In the genomic region with DNA sequence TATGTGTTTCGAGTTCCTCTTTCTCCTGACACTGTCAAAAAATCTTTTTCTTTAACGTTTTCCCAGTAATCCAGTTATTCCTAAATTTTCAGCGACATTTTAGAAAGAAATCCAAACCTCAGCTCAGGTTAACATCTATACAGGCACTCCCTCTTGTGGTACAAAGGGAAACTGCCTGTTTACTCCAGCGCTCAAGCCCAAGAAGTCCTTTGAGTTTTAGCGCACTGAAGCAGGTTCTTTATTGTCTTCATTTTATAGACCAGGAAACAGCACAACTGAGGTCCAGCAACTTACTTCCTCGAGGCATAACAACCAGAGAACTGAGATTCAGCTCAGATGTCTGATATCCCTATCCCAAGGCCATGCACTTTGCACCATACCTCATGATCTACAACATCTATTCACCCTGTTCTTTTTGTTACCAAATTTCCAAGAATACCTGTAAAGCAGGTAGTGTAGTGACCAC, we compare ENCODE assay signal across 8 cellular contexts.
DNase-seq lines count a peak whose midpoint lies in the region; ATAC-seq, FAIRE-seq and TF ChIP-seq lines count a peak whose summit lies in the region.

No MANE protein-coding gene starts in this region.

- TF ChIP-seq EP300 in HepG2 (IDR thresholded peaks at IDR 0.05; ENCODE audit: low read depth in 2 of 2, low read length in 2 of 2) (no peak), HepG2 (CRISPR knock-in tag; IDR thresholded peaks at IDR 0.05; ENCODE audit: borderline replicate concordance) (no peak)

- ATAC-seq in HepG2: peak; percentile 75
- ATAC-seq in GM21717 (IDR thresholded peaks at IDR 0.05; ENCODE audit: unreplicated experiment): no peak

- H3K4me3 Mint-ChIP-seq in Caco-2 (ENCODE audit: unreplicated experiment): no peak overlapping the region

- H3K79me2 ChIP-seq in HepG2 (ENCODE audit: insufficient read depth, low read length): peaks cover 32% of the 10 kb centered on the region

- CTCF ChIA-PET in Caco-2 (lab: Charles Lee) (interaction anchor here (0.5 to 2.4 kb wide), 10 partner anchors 16 to 165 kb away, joined by 3 to 39 read pairs (median 4); no protein-coding TSS in a partner anchor), HepG2 (lab: Yijun Ruan, JAX; ENCODE audit: low intra/inter-chr PET ratio, low total read pairs) (interaction anchor here (0.9 to 2.1 kb wide), 3 partner anchors 58 to 165 kb away, joined by 6 to 15 read pairs (median 9); no protein-coding TSS in a partner anchor)

- no TSS peak for BruUV-seq in Caco-2 (replicated peaks; lab: Mats Ljungman, UMichigan)
- BruUV-seq in HepG2 (replicated peaks; lab: Mats Ljungman, UMichigan): no TSS peak

- H3K4me3 ChIP-seq in Caco-2 (ENCODE audit: low read depth, low read length) (no peak overlapping the region), H7 (ENCODE audit: insufficient read depth, low read depth, low read length) (no peak overlapping the region), HepG2 (replicated peaks in 1 of 3; ENCODE audit: insufficient read depth in 1 of 3, low read depth in 2 of 3, low read length in 3 of 3) (no peak overlapping the region)

- no peak overlapping the region for H3K9ac ChIP-seq in HepG2 (ENCODE audit: insufficient read depth, low read depth, low read length)

- no peak overlapping the region for H2AFZ ChIP-seq in HepG2 (ENCODE audit: low read length)

- WGBS in HepG2 (ENCODE audit: low lambda C conversion rate): 22% methylated on average over 6 of the region's 6 CpGs

- peaks cover 6% of the 10 kb centered on the region for H3K4me1 Mint-ChIP-seq in Caco-2 (ENCODE audit: low read depth, unreplicated experiment)

- FAIRE-seq in TTC549 (lab: Jason Lieb, UNC) (peak; percentile 82), HepG2 (lab: Jason Lieb, UNC) (peak; percentile 28)

- POLR2A ChIA-PET in Caco-2 (lab: Charles Lee) (no interaction called here), HepG2 (lab: Yijun Ruan, JAX) (no interaction called here)

- intact Hi-C loops in Caco-2 (cut with micrococcal nuclease; ENCODE audit: unreplicated experiment) (loop anchor here (1.0 kb wide), 4 partner anchors 33 to 165 kb away; no protein-coding TSS in a partner anchor), HepG2 (cut with micrococcal nuclease; ENCODE audit: unreplicated experiment) (loop anchor here (1.0 to 2.0 kb wide), 3 partner anchors 58 to 166 kb away; no protein-coding TSS in a partner anchor)

- H3K36me3 Mint-ChIP-seq in Caco-2 (ENCODE audit: insufficient read depth, unreplicated experiment): no peaks in the 10 kb centered on the region

- H3K27ac ChIP-seq in HepG2 (ENCODE audit: extremely low read length, insufficient read depth, low read length): no peak overlapping the region

- H3K4me2 ChIP-seq in HepG2 (ENCODE audit: low read depth, low read length): peak overlapping the region; percentile 5

- in situ Hi-C loops in HepG2 (cut with HindIII; ENCODE audit: extremely low pct_ligation_motif_present, low pct_unique_long_range_greater_than_20kb): loop anchor here (10.0 kb wide), 1 partner anchor 146 kb away; no protein-coding TSS in a partner anchor

- H3K9me3 ChIP-seq in Caco-2 (no peaks in the 10 kb centered on the region), HepG2 (ENCODE audit: low read length) (no peaks in the 10 kb centered on the region)

- no peaks in the 10 kb centered on the region for H3K9me3 Mint-ChIP-seq in Caco-2 (ENCODE audit: unreplicated experiment)

- peaks cover 16% of the 10 kb centered on the region for H4K20me1 ChIP-seq in HepG2 (ENCODE audit: insufficient read depth, low read length)

- H3K27me3 ChIP-seq in Caco-2 (replicated peaks; ENCODE audit: control insufficient read depth, insufficient read depth, low read length): no peaks in the 10 kb centered on the region
- no peaks in the 10 kb centered on the region for H3K27me3 ChIP-seq in H7 (ENCODE audit: control insufficient read depth, insufficient read depth, low read length)
- no peaks in the 10 kb centered on the region for H3K27me3 ChIP-seq in HepG2 (ENCODE audit: control insufficient read depth in 1 of 2, insufficient read depth in 2 of 2, low read length in 2 of 2)

- TF ChIP-seq CTCF in Caco-2 (IDR thresholded peaks at IDR 0.05; ENCODE audit: insufficient read depth in 1 of 2, low read depth in 1 of 2, low read length in 1 of 2, severe bottlenecking in 1 of 2, unreplicated experiment in 1 of 2): peak; percentile 88 to 93
- TF ChIP-seq CTCF in HepG2 (CRISPR knock-in tag; IDR thresholded peaks at IDR 0.05): peak; percentile 82

- H3K27ac Mint-ChIP-seq in Caco-2 (ENCODE audit: unreplicated experiment): no peak overlapping the region

- no peaks in the 10 kb centered on the region for H3K4me1 ChIP-seq in Caco-2
- H3K4me1 ChIP-seq in HepG2 (ENCODE audit: insufficient read depth, low read length): peaks cover 15% of the 10 kb centered on the region

- TF ChIP-seq POLR2A in HepG2 (IDR thresholded peaks at IDR 0.05; ENCODE audit: insufficient read depth in 1 of 2, low read depth in 2 of 2, low read length in 2 of 2): no peak

- peak; percentile 65 for TF ChIP-seq RAD21 in HepG2 (CRISPR knock-in tag; IDR thresholded peaks at IDR 0.05)

- no peaks in the 10 kb centered on the region for H3K27me3 Mint-ChIP-seq in Caco-2 (ENCODE audit: insufficient read depth, unreplicated experiment)

- DNase-seq in Caco-2 (peak; percentile 40 to 65), H7 (peak; percentile 71), NCI-H2081 (lab: John Stamatoyannopoulos, UW) (peak; percentile 71 to 72), dermis microvascular lymphatic vessel endothelial cell (ENCODE audit: low read depth in 2 of 2) (peak; percentile 64 to 79), HepG2 (ENCODE audit: low spot score) (peak; percentile 57)
- DNase-seq in stimulated activated naive CD4-positive, alpha-beta T cell treated with Interleukin-2 at 50 U/mL for 16 hours (lab: John Stamatoyannopoulos, UW): peak; percentile 28

- no peaks in the 10 kb centered on the region for H3K36me3 ChIP-seq in Caco-2 (ENCODE audit: control insufficient read depth, insufficient read depth, low read length)
- H3K36me3 ChIP-seq in H7 (replicated peaks; ENCODE audit: control insufficient read depth, insufficient read depth, low read length): no peaks in the 10 kb centered on the region
- peaks cover 2 to 3% of the 10 kb centered on the region in 2 experiments; a peak in 1 of 5 replicates for H3K36me3 ChIP-seq in HepG2 (replicated peaks in 1 of 2; ENCODE audit: control insufficient read depth in 1 of 2, insufficient read depth in 2 of 2, low read length in 2 of 2)

TF ChIP-seq in HepG2, 621 proteins besides CTCF, POLR2A, EP300 and RAD21 (continues in another document):
- TF ChIP-seq GTF2F1 (IDR thresholded peaks at IDR 0.05; ENCODE audit: low read length) (no peak), STAG1 (CRISPR knock-in tag; IDR thresholded peaks at IDR 0.05) (peak; percentile 82), FOXA3 (CRISPR knock-in tag; IDR thresholded peaks at IDR 0.05) (peak; percentile 60), HOXA5 (CRISPR knock-in tag; IDR thresholded peaks at IDR 0.05) (0 out of 2 replicates have a peak, but pooled peaks have one; percentile 48), SAP130 (CRISPR knock-in tag; IDR thresholded peaks at IDR 0.05; ENCODE audit: low read depth) (peak; percentile 11; the same call in 1 of the 2 replicates), FOXJ3 (CRISPR knock-in tag; IDR thresholded peaks at IDR 0.05; ENCODE audit: borderline replicate concordance) (peak; percentile 70; the same call in 1 of the 2 replicates), FOXA1 (IDR thresholded peaks at IDR 0.05) (no peak), FOXA1 (CRISPR knock-in tag; IDR thresholded peaks at IDR 0.05) (peak; percentile 57; the same call in 1 of the 2 replicates), HNF4A (CRISPR knock-in tag; IDR thresholded peaks at IDR 0.05) (peak; percentile 53)
- TF ChIP-seq, protein P1, sequence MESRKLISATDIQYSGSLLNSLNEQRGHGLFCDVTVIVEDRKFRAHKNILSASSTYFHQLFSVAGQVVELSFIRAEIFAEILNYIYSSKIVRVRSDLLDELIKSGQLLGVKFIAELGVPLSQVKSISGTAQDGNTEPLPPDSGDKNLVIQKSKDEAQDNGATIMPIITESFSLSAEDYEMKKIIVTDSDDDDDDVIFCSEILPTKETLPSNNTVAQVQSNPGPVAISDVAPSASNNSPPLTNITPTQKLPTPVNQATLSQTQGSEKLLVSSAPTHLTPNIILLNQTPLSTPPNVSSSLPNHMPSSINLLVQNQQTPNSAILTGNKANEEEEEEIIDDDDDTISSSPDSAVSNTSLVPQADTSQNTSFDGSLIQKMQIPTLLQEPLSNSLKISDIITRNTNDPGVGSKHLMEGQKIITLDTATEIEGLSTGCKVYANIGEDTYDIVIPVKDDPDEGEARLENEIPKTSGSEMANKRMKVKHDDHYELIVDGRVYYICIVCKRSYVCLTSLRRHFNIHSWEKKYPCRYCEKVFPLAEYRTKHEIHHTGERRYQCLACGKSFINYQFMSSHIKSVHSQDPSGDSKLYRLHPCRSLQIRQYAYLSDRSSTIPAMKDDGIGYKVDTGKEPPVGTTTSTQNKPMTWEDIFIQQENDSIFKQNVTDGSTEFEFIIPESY (CRISPR knock-in tag; IDR thresholded peaks at IDR 0.05): peak; percentile 96
- TF ChIP-seq, protein P2, sequence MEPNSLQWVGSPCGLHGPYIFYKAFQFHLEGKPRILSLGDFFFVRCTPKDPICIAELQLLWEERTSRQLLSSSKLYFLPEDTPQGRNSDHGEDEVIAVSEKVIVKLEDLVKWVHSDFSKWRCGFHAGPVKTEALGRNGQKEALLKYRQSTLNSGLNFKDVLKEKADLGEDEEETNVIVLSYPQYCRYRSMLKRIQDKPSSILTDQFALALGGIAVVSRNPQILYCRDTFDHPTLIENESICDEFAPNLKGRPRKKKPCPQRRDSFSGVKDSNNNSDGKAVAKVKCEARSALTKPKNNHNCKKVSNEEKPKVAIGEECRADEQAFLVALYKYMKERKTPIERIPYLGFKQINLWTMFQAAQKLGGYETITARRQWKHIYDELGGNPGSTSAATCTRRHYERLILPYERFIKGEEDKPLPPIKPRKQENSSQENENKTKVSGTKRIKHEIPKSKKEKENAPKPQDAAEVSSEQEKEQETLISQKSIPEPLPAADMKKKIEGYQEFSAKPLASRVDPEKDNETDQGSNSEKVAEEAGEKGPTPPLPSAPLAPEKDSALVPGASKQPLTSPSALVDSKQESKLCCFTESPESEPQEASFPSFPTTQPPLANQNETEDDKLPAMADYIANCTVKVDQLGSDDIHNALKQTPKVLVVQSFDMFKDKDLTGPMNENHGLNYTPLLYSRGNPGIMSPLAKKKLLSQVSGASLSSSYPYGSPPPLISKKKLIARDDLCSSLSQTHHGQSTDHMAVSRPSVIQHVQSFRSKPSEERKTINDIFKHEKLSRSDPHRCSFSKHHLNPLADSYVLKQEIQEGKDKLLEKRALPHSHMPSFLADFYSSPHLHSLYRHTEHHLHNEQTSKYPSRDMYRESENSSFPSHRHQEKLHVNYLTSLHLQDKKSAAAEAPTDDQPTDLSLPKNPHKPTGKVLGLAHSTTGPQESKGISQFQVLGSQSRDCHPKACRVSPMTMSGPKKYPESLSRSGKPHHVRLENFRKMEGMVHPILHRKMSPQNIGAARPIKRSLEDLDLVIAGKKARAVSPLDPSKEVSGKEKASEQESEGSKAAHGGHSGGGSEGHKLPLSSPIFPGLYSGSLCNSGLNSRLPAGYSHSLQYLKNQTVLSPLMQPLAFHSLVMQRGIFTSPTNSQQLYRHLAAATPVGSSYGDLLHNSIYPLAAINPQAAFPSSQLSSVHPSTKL (CRISPR knock-in tag; IDR thresholded peaks at IDR 0.05): peak; percentile 26; the same call in 1 of the 2 replicates
